Comparison of ENCODE assay signal across 24 cellular contexts in genomic region chr2:68396093-68396492, GRCh38. TPM values are rescaled to one million over a fixed set of nuclear protein-coding genes. Genes with fewer than 3 reads are reported as not detected.
DNase-seq lines count a peak whose midpoint lies in the region; ATAC-seq and TF ChIP-seq lines count a peak whose summit lies in the region.
"Had no signal": no experiment of that assay in that cellular context is flagged by ENCODE, and none has a peak within 500 bp of the region (broad histone marks: within the 10 kb centered on the region; RNA-seq: fewer than 3 reads in every experiment).

No MANE protein-coding gene starts in this region.

- H3K27me3 ChIP-seq in right cardiac atrium (ENCODE audit: control insufficient read depth, insufficient read depth) (no peaks in the 10 kb centered on the region), right atrium auricular region (no peaks in the 10 kb centered on the region), testis (no peaks in the 10 kb centered on the region)
- H3K27me3 ChIP-seq: BE2C had no signal

- H3K36me3 Mint-ChIP-seq in activated B cell treated with CpG ODN at 0.5 μM for 24 hours (ENCODE audit: low read depth) (peaks cover 95% of the 10 kb centered on the region), naive B cell (peaks cover 57 to 89% of the 10 kb centered on the region in 2 donors)
- H3K36me3 Mint-ChIP-seq in activated naive CD4-positive, alpha-beta T cell treated with anti-CD3 and anti-CD28 coated beads, Interleukin-2, amount 10 ng/mL, durations not matched to agents 7 days and 5 days, result peaks cover 1% of the 10 kb centered on the region

- H3K4me3 Mint-ChIP-seq in activated B cell treated with CpG ODN at 0.5 μM for 24 hours (no peak overlapping the region), naive B cell (no peak overlapping the region)
- H3K4me3 Mint-ChIP-seq in activated naive CD4-positive, alpha-beta T cell treated with anti-CD3 and anti-CD28 coated beads, Interleukin-2, amount 10 ng/mL, durations not matched to agents 7 days and 5 days, result no peak overlapping the region
- H3K4me3 Mint-ChIP-seq: CD4-positive, alpha-beta memory T cell; HFFc6 had no signal

- peaks cover 9% of the 10 kb centered on the region for H3K9me3 Mint-ChIP-seq in activated B cell treated with CpG ODN at 0.5 μM for 24 hours
- peaks cover 0 to 31% (median 11%) of the 10 kb centered on the region in 7 donors for H3K9me3 Mint-ChIP-seq in naive B cell
- H3K9me3 Mint-ChIP-seq in activated naive CD4-positive, alpha-beta T cell treated with anti-CD3 and anti-CD28 coated beads, Interleukin-2, amount 10 ng/mL, durations not matched to agents 7 days and 5 days, result peaks cover 8% of the 10 kb centered on the region
- H3K9me3 Mint-ChIP-seq: HFFc6 had no signal

- DNase-seq in right cardiac atrium (no peak), right atrium auricular region (ENCODE audit: low spot score) (no peak), activated B cell treated with CpG ODN at 0.5 μM for 24 hours (no peak), naive B cell (no peak), testis (peak; percentile 86)
- DNase-seq in activated naive CD4-positive, alpha-beta T cell treated with anti-CD3 and anti-CD28 coated beads, Interleukin-2, amount 10 ng/mL, durations not matched to agents 7 days and 5 days, result no peak
- DNase-seq: BE2C; CD4-positive, alpha-beta memory T cell; H7; HFFc6; Karpas-422; MG63; NCI-H1048; NCI-H1436 treated with DMSO at 0.1 percent for 48 hours; NCI-H2029; NCI-H345; NCI-H524 treated with DMSO at 0.1 percent for 48 hours; SIG-M5 had no signal

- H3K4me1 ChIP-seq in right cardiac atrium (ENCODE audit: control insufficient read depth, insufficient read depth, low read length), result peaks cover 6% of the 10 kb centered on the region
- H3K4me1 ChIP-seq in right atrium auricular region, result peaks cover 0 to 13% of the 10 kb centered on the region in 2 donors
- peaks cover 29% of the 10 kb centered on the region for H3K4me1 ChIP-seq in testis
- H3K4me1 ChIP-seq: BE2C had no signal

- CTCF ChIA-PET in activated B cell treated with CpG ODN at 0.5 μM for 24 hours (lab: Charles Lee), result no interaction called here
- CTCF ChIA-PET in activated naive CD4-positive, alpha-beta T cell treated with anti-CD3 and anti-CD28 coated beads, Interleukin-2, amount 10 ng/mL, durations not matched to agents 7 days and 5 days (lab: Charles Lee), result no interaction called here

- intact Hi-C loops in right cardiac atrium (cut with DNase I), result no loop called here
- intact Hi-C loops in activated B cell treated with CpG ODN at 0.5 μM for 24 hours (cut with micrococcal nuclease), result no loop called here
- intact Hi-C loops in testis (cut with DNase I; ENCODE audit: low total_unique reads), result no loop called here

- H3K4me1 Mint-ChIP-seq in activated B cell treated with CpG ODN at 0.5 μM for 24 hours (peaks cover 73% of the 10 kb centered on the region), naive B cell (peaks cover 46 to 61% (median 60%) of the 10 kb centered on the region in 3 donors)
- no peaks in the 10 kb centered on the region for H3K4me1 Mint-ChIP-seq in activated naive CD4-positive, alpha-beta T cell treated with anti-CD3 and anti-CD28 coated beads, Interleukin-2, amount 10 ng/mL, durations not matched to agents 7 days and 5 days

- H3K27ac ChIP-seq in right cardiac atrium (ENCODE audit: low read length) (peak overlapping the region; percentile 64), right atrium auricular region (no peak overlapping the region), testis (peak overlapping the region; percentile 48 to 78)
- H3K27ac ChIP-seq: HL-60 had no signal

- TF ChIP-seq CTCF in right atrium auricular region (IDR thresholded peaks at IDR 0.05) (no peak), activated B cell treated with CpG ODN at 0.5 μM for 24 hours (IDR thresholded peaks at IDR 0.05) (no peak), testis (IDR thresholded peaks at IDR 0.05) (no peak)

- peak overlapping the region; percentile 53 for H3K27ac Mint-ChIP-seq in activated B cell treated with CpG ODN at 0.5 μM for 24 hours
- peak overlapping the region; percentile 7 to 93 (median 63) for H3K27ac Mint-ChIP-seq in naive B cell
- no peak overlapping the region for H3K27ac Mint-ChIP-seq in activated naive CD4-positive, alpha-beta T cell treated with anti-CD3 and anti-CD28 coated beads, Interleukin-2, amount 10 ng/mL, durations not matched to agents 7 days and 5 days
- H3K27ac Mint-ChIP-seq: HFFc6 had no signal

- H3K36me3 ChIP-seq in right atrium auricular region (no peaks in the 10 kb centered on the region), testis (ENCODE audit: low read depth, missing control alignments) (no peaks in the 10 kb centered on the region)
- H3K36me3 ChIP-seq: BE2C, MG63 had no signal

- WGBS in right cardiac atrium, result 52% methylated on average over 4 of the region's 4 CpGs
- 31 to 60% methylated on average over 4 of the region's 4 CpGs for WGBS in testis, 2 donors

- peak in 1 of 2 donors; percentile 68 for ATAC-seq in right cardiac atrium
- no peak for ATAC-seq in activated B cell treated with CpG ODN at 0.5 μM for 24 hours (ENCODE audit: low read depth)
- ATAC-seq in naive B cell (ENCODE audit: low read depth in 2 of 2), result no peak
- ATAC-seq in HG02938 (IDR thresholded peaks at IDR 0.05; ENCODE audit: unreplicated experiment), result no peak
- ATAC-seq in GM18861 (IDR thresholded peaks at IDR 0.05; ENCODE audit: unreplicated experiment), result no peak

- H3K9me3 ChIP-seq in right cardiac atrium (ENCODE audit: control insufficient read depth, low read length) (no peaks in the 10 kb centered on the region), right atrium auricular region (no peaks in the 10 kb centered on the region), testis (no peaks in the 10 kb centered on the region)
- H3K9me3 ChIP-seq: BE2C, MG63 had no signal

- H3K4me3 ChIP-seq in right cardiac atrium (ENCODE audit: low read length) (no peak overlapping the region), right atrium auricular region (no peak overlapping the region), testis (no peak overlapping the region)
- H3K4me3 ChIP-seq: MG63 had no signal

- H3K27me3 Mint-ChIP-seq in activated B cell treated with CpG ODN at 0.5 μM for 24 hours (no peaks in the 10 kb centered on the region), naive B cell (no peaks in the 10 kb centered on the region)
- peaks cover 41% of the 10 kb centered on the region for H3K27me3 Mint-ChIP-seq in activated naive CD4-positive, alpha-beta T cell treated with anti-CD3 and anti-CD28 coated beads, Interleukin-2, amount 10 ng/mL, durations not matched to agents 7 days and 5 days

- POLR2A ChIA-PET in activated B cell treated with CpG ODN at 0.5 μM for 24 hours (lab: Charles Lee), result interaction anchor here (0.6 to 0.7 kb wide), 2 partner anchors 28 to 43 kb away, joined by 3 read pairs; no protein-coding TSS in a partner anchor

- no peak for TF ChIP-seq POLR2A in testis (IDR thresholded peaks at IDR 0.05)

RNA-seq across cellular contexts. Expression of gene PLEK, which starts 31.0 kb away (rescaled TPM):
- 1 to 10 TPM; 4.0 to 6.6 (median 4.3) TPM for total RNA-seq in right cardiac atrium
- polyA plus RNA-seq in right cardiac atrium, result 1.3 TPM
- 1 to 10 TPM; 3.1 to 4.4 TPM for total RNA-seq in right atrium auricular region
- 138 and 140 TPM in 2 replicates for total RNA-seq in activated B cell treated with CpG ODN at 0.5 μM for 24 hours
- polyA plus RNA-seq in naive B cell (ENCODE audit: low read depth in 6 of 6), result 100 to 1,000 TPM in 4 of 6 donors, 10 to 100 TPM in 2; 69.0 to 215 (median 129) TPM
- 1 to 10 TPM; 1.7 to 2.4 TPM for total RNA-seq in testis
- 9.2 TPM for polyA plus RNA-seq in testis (ENCODE audit: insufficient read depth, low read depth, low replicate concordance)
- total RNA-seq: A172, H7, HFFc6, HT1080, RPMI7951 had no signal

Comparison
In these comparisons a context has a peak if more than half of its experiments do, and no peak if none do; other contexts are left out.
1. H3K27ac ChIP-seq: peak in right cardiac atrium (single experiment) and testis (2 of 2); none in right atrium auricular region (0 of 2).
2. RNA of gene PLEK, which starts 31.0 kb away (total RNA-seq): 138 to 140 TPM in activated B cell treated with CpG ODN at 0.5 μM for 24 hours; 3.1 to 4.4 TPM in right atrium auricular region, 4.0 to 6.6 TPM in right cardiac atrium and 1.7 to 2.4 TPM in testis; every median in the first group is over 10 times any median in the second.